Comparison of ENCODE assay signal across 23 cellular contexts in the genomic region with DNA sequence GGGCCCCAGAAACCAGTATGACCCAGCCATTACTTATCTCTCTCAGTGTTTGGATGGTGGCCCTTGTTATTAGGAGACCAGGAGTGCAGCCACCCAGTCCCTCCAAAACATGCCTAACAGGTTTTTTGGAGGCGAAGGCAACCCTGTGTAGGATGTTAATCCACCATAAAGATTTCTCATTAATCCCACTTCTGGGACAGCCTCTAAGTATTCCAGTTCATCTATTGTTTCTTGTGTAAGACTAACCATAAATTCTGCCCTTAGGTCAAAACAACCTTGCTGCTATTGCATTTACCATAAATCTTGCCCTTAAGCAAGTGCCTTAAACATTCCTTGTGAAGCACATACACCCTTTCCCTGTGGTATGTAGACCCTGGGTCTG. TPM values are rescaled to one million over a fixed set of nuclear protein-coding genes. Genes with fewer than 3 reads are reported as not detected.
"Had no signal": no experiment of that assay in that cellular context is flagged by ENCODE, and none has a peak within 500 bp of the region (broad histone marks: within the 10 kb centered on the region; RNA-seq: fewer than 3 reads in every experiment).

No MANE protein-coding gene starts in this region.

- H3K4me3 Mint-ChIP-seq: activated CD4-positive, alpha-beta memory T cell treated with anti-CD3 and anti-CD28 coated beads for 36 hours; activated naive CD8-positive, alpha-beta T cell treated with anti-CD3 and anti-CD28 coated beads for 36 hours; activated T-helper 1 cell treated with anti-CD3 and anti-CD28 coated beads, Interleukin-12 subunit alpha, Interleukin-12 subunit beta, Interleukin-2, Interleukin-4 antibody, amounts not matched to agents 30 ng/mL and 10 ng/mL and 1 ng/mL, durations not matched to agents 14 hours and 24 hours and 36 hours had no signal

- H3K36me3 Mint-ChIP-seq: activated CD4-positive, alpha-beta memory T cell treated with anti-CD3 and anti-CD28 coated beads for 36 hours; activated naive CD4-positive, alpha-beta T cell treated with anti-CD3 and anti-CD28 coated beads, Interleukin-2, amount 50 U/mL, for 72 hours; activated naive CD8-positive, alpha-beta T cell treated with anti-CD3 and anti-CD28 coated beads for 36 hours; T-cell had no signal

- H3K9me3 Mint-ChIP-seq: activated B cell treated with CpG ODN at 0.5 μM for 24 hours; activated CD4-positive, alpha-beta memory T cell treated with anti-CD3 and anti-CD28 coated beads for 36 hours; activated CD4-positive, alpha-beta T cell treated with anti-CD3 and anti-CD28 coated beads, Interleukin-2, amount 10 ng/mL, durations not matched to agents 24 days and 14 days; activated CD8-positive, alpha-beta T cell treated with anti-CD3 and anti-CD28 coated beads for 36 hours; activated naive CD4-positive, alpha-beta T cell treated with anti-CD3 and anti-CD28 coated beads for 36 hours; activated naive CD4-positive, alpha-beta T cell treated with anti-CD3 and anti-CD28 coated beads, Interleukin-2, amount 50 U/mL, for 72 hours; activated naive CD8-positive, alpha-beta T cell treated with anti-CD3 and anti-CD28 coated beads for 36 hours; activated T-cell treated with anti-CD3 and anti-CD28 coated beads, Interleukin-2, amount 50 U/mL, for 4 hours; activated T-cell treated with anti-CD3 and anti-CD28 coated beads, Interleukin-2, amount 50 U/mL, for 72 hours; activated T-helper 1 cell treated with anti-CD3 and anti-CD28 coated beads, Interleukin-12 subunit alpha, Interleukin-12 subunit beta, Interleukin-2, Interleukin-4 antibody, amounts not matched to agents 30 ng/mL and 10 ng/mL and 1 ng/mL, durations not matched to agents 14 hours and 24 hours and 36 hours; activated T-helper 17 cell treated with anti-CD3 and anti-CD28 coated beads, Interleukin-2, amount 50 U/mL, for 72 hours; T-cell had no signal

- H3K4me1 ChIP-seq: breast epithelium had no signal

- H3K4me3 ChIP-seq: adrenal gland, body of pancreas had no signal

- H3K27me3 Mint-ChIP-seq: activated T-helper 17 cell treated with anti-CD3 and anti-CD28 coated beads, Interleukin-2, amount 50 U/mL, for 72 hours had no signal

- H3K27ac ChIP-seq: adrenal gland, body of pancreas, brain microvascular endothelial cell, breast epithelium had no signal

- H3K27ac Mint-ChIP-seq: activated CD4-positive, alpha-beta T cell treated with anti-CD3 and anti-CD28 coated beads, Interleukin-2, amount 10 ng/mL, durations not matched to agents 24 days and 14 days; activated T-cell treated with anti-CD3 and anti-CD28 coated beads, Interleukin-2, amount 50 U/mL, for 72 hours; activated T-helper 1 cell treated with anti-CD3 and anti-CD28 coated beads, Interleukin-12 subunit alpha, Interleukin-12 subunit beta, Interleukin-2, Interleukin-4 antibody, amounts not matched to agents 30 ng/mL and 10 ng/mL and 1 ng/mL, durations not matched to agents 14 hours and 24 hours and 36 hours had no signal

- DNase-seq: amniotic stem cell had no signal

- H3K36me3 ChIP-seq: adrenal gland, brain microvascular endothelial cell, breast epithelium had no signal

- H3K9me3 ChIP-seq: adrenal gland, body of pancreas, breast epithelium had no signal

RNA-seq across cellular contexts. Expression of a gene that starts 21.5 kb away (rescaled TPM):
- total RNA-seq: activated B cell treated with CpG ODN at 0.5 μM for 24 hours; activated CD4-positive, alpha-beta memory T cell treated with anti-CD3 and anti-CD28 coated beads for 36 hours; activated CD4-positive, alpha-beta T cell treated with anti-CD3 and anti-CD28 coated beads, Interleukin-2, amount 10 ng/mL, durations not matched to agents 24 days and 14 days; activated CD8-positive, alpha-beta memory T cell treated with anti-CD3 and anti-CD28 coated beads for 36 hours; activated CD8-positive, alpha-beta T cell treated with anti-CD3 and anti-CD28 coated beads for 36 hours; activated naive CD4-positive, alpha-beta T cell treated with anti-CD3 and anti-CD28 coated beads for 36 hours; activated naive CD4-positive, alpha-beta T cell treated with anti-CD3 and anti-CD28 coated beads, Interleukin-2, amount 50 U/mL, for 72 hours; activated naive CD8-positive, alpha-beta T cell treated with anti-CD3 and anti-CD28 coated beads for 36 hours; activated T-cell treated with anti-CD3 and anti-CD28 coated beads, Interleukin-2, amount 50 U/mL, for 4 hours; activated T-helper 1 cell treated with anti-CD3 and anti-CD28 coated beads, Interleukin-12 subunit alpha, Interleukin-12 subunit beta, Interleukin-2, Interleukin-4 antibody, amounts not matched to agents 30 ng/mL and 10 ng/mL and 1 ng/mL, durations not matched to agents 14 hours and 24 hours and 36 hours; adrenal gland; aorta; body of pancreas; breast epithelium; cardiac septum; T-cell; T-helper 1 cell treated with Interleukin-12 subunit alpha and Interleukin-12 subunit beta and Interleukin-4 antibody, amounts not matched to agents 30 ng/mL and 1 ng/mL, for 36 hours; T-helper 17 cell; T-helper 2 cell treated with Interferon-gamma antibody and Interleukin-4, amounts not matched to agents 100 ng/mL and 5 ng/mL, for 36 hours had no signal
- polyA plus RNA-seq: adrenal gland, aorta had no signal

RNA-seq across cellular contexts. Expression of a gene that starts 54.1 kb away (rescaled TPM):
- total RNA-seq: activated B cell treated with CpG ODN at 0.5 μM for 24 hours; activated CD8-positive, alpha-beta T cell treated with anti-CD3 and anti-CD28 coated beads for 36 hours; activated T-helper 17 cell treated with anti-CD3 and anti-CD28 coated beads, Interleukin-2, amount 50 U/mL, for 72 hours; T-helper 17 cell had no signal
